10 cellular contexts compared by ENCODE assay signal in the genomic region with DNA sequence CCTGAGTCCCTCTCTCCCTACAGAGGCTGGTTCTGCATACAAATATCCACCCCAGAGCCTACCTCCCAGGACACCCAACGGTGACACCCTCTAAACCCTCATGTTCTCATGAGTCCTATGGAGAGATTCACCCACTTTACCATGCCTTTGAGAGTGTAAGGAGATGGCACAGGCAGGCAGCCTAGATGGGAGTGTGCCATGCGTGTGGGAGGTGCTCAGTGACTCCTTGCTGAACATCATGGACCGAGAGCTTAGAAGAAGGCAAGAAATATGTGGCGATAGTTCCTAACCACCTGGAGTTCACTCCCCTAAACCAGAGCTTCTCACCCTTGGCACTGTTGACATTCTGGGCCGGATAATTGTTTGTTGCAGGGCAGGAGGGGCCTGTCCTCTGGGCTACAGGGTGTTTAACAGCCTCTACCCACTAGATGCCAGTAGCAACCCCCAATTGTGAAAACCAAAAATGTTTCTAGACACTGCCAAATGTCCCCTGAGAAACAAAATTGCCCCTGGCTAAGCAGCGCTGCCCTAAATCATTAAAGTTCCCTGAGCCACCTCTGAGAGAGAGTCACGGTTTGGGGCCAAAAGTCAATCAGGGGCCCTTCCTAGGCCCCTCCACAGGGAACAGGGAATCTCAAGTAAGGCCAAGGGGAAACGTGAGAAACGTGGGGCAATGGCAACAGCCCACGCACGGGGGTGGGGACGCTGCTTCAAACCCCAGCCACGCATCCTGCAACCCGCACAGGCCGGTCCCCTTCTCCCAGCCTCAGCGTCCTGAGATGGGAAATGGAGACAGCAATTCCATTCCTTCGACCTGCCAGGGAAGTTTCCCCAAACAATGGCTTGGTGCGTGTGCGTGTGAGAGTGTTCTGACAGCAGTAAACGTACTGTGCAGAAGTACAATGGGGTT.
DNase-seq lines count a peak whose midpoint lies in the region; ATAC-seq and TF ChIP-seq lines count a peak whose summit lies in the region.
"Had no signal": no experiment of that assay in that cellular context is flagged by ENCODE, and none has a peak within 500 bp of the region (broad histone marks: within the 10 kb centered on the region; RNA-seq: fewer than 3 reads in every experiment).

No MANE protein-coding gene starts in this region.

- H3K4me3 ChIP-seq in left ventricle myocardium inferior (no peak overlapping the region), thymus (ENCODE audit: low read length) (no peak overlapping the region)

- intact Hi-C loops in left ventricle myocardium inferior (cut with micrococcal nuclease) (no loop called here), left cardiac atrium (cut with DNase I) (no loop called here)

- H3K27ac ChIP-seq in left ventricle myocardium inferior (replicated peaks), result peak overlapping the region; percentile 36
- peak overlapping the region; percentile 38 for H3K27ac ChIP-seq in thymus (ENCODE audit: low read depth)

- H3K9me3 ChIP-seq in left ventricle myocardium inferior (replicated peaks), result no peaks in the 10 kb centered on the region
- no peaks in the 10 kb centered on the region for H3K9me3 ChIP-seq in thymus (ENCODE audit: control insufficient read depth)

- WGBS in thymus, result 71% methylated on average over 20 of the region's 20 CpGs

- no peak for TF ChIP-seq CTCF in left ventricle myocardium inferior (IDR thresholded peaks at IDR 0.05; ENCODE audit: borderline replicate concordance)

- H3K27me3 ChIP-seq in left ventricle myocardium inferior (ENCODE audit: low read depth), result peaks cover 36% of the 10 kb centered on the region
- no peaks in the 10 kb centered on the region for H3K27me3 ChIP-seq in thymus (ENCODE audit: control insufficient read depth, insufficient read depth)

- DNase-seq in left ventricle myocardium inferior (no peak), left cardiac atrium (no peak), NCI-H446 treated with DMSO at 0.1 percent for 48 hours (lab: John Stamatoyannopoulos, UW) (peak; percentile 14), left kidney (ENCODE audit: low read depth, low spot score) (peak; percentile 64), iPS-NIHi11 (ENCODE audit: low spot score) (no peak), kidney tubule cell (ENCODE audit: low spot score) (no peak)
- DNase-seq: NCI-H2081 treated with DMSO at 0.1 percent for 48 hours, SHP77 had no signal

- H3K4me1 ChIP-seq in left ventricle myocardium inferior, result peaks cover 18% of the 10 kb centered on the region
- peaks cover 22% of the 10 kb centered on the region for H3K4me1 ChIP-seq in thymus (ENCODE audit: control insufficient read depth, insufficient read depth, low read length)

- ATAC-seq in left cardiac atrium, result no peak
- no peak for ATAC-seq in GM21381 (IDR thresholded peaks at IDR 0.05; ENCODE audit: unreplicated experiment)

- H3K36me3 ChIP-seq in left ventricle myocardium inferior (no peaks in the 10 kb centered on the region), thymus (ENCODE audit: control insufficient read depth, insufficient read depth) (no peaks in the 10 kb centered on the region)

Comparison
In these comparisons a context has a peak if more than half of its experiments do, and no peak if none do; other contexts are left out.
1. DNase-seq: peak in NCI-H446 treated with DMSO at 0.1 percent for 48 hours (single experiment) and left kidney (single experiment); none in left ventricle myocardium inferior (single experiment), left cardiac atrium (single experiment), iPS-NIHi11 (single experiment) and kidney tubule cell (single experiment).